8 cellular contexts compared by ENCODE assay signal in the genomic region with DNA sequence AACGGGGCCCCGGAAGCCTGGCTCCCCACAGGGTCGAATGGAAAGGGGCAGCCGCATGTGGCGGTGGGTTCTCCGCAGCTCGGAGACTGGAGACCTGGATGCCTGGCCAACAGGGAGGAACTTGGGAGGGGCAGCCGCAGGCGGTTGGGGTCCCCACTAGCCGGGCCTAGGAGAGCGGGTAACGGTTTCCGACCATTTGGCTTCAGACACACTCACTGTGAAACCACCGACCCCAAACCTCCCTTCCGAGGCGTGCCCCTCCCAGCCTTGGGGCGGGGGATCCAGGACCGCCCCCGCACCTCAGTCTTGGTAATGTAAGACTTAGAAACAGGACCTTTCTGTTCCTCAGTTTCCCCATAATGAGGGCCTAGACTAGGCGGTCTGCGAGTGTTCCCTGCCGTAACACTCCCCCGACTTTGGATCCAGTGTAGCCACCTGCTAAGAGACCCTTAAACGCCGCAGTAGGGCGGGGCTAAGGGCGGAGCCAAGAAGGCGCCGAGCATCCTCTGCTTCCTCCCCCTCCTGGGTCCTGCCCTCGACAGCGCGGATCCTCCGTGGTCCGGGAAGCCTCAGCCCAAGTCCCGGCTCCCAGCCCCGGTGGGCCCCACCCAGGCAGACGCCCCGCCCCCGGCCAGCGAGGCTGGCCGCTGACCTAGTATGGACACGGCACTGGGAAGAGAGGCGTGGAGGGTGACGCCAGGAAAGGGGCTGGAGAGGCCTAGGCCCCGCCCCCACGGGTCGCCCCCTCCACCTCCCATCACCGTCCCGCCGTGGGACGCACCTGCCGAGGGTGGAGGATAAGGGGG. TPM values are rescaled to one million over a fixed set of nuclear protein-coding genes. Genes with fewer than 3 reads are reported as not detected.
DNase-seq lines count a peak whose midpoint lies in the region; ATAC-seq and TF ChIP-seq lines count a peak whose summit lies in the region.

No MANE protein-coding gene starts in this region.

- H3K4me1 Mint-ChIP-seq in natural killer cell treated with Interleukin-12 subunit alpha and Interleukin-12 subunit beta and Interleukin-15 and Interleukin-18, amount 100 ng/mL, for 72 hours (ENCODE audit: low read depth in 2 of 2) = peaks cover 17 to 27% of the 10 kb centered on the region in 2 donors

- peak overlapping the region; percentile 67 to 75 for H3K27ac Mint-ChIP-seq in natural killer cell treated with Interleukin-12 subunit alpha and Interleukin-12 subunit beta and Interleukin-15 and Interleukin-18, amount 100 ng/mL, for 72 hours

- no peaks in the 10 kb centered on the region for H3K9me3 Mint-ChIP-seq in natural killer cell treated with Interleukin-12 subunit alpha and Interleukin-12 subunit beta and Interleukin-15 and Interleukin-18, amount 100 ng/mL, for 72 hours

- no peaks in the 10 kb centered on the region for H3K36me3 Mint-ChIP-seq in natural killer cell treated with Interleukin-12 subunit alpha and Interleukin-12 subunit beta and Interleukin-15 and Interleukin-18, amount 100 ng/mL, for 72 hours

- TF ChIP-seq EP300 in suprapubic skin (IDR thresholded peaks at IDR 0.05) = no peak

- peaks cover 44% of the 10 kb centered on the region for H3K4me1 ChIP-seq in suprapubic skin

- H3K36me3 ChIP-seq in suprapubic skin = no peaks in the 10 kb centered on the region

- peaks cover 43% of the 10 kb centered on the region for H3K27me3 ChIP-seq in suprapubic skin

- TF ChIP-seq POLR2A in suprapubic skin (IDR thresholded peaks at IDR 0.05) = peak in 1 of 2 donors; percentile 32

- peak; percentile 63 to 69 for ATAC-seq in natural killer cell treated with Interleukin-12 subunit alpha and Interleukin-12 subunit beta and Interleukin-15 and Interleukin-18, amount 100 ng/mL, for 72 hours
- ATAC-seq in HG03159 (IDR thresholded peaks at IDR 0.05; ENCODE audit: unreplicated experiment) = no peak

- WGBS in suprapubic skin = 4% methylated on average over 39 of the region's 52 CpGs

- peak overlapping the region; percentile 45 for H3K4me3 ChIP-seq in suprapubic skin

- peak overlapping the region; percentile 69 for H3K27ac ChIP-seq in suprapubic skin

- DNase-seq in GF-D8 (lab: John Stamatoyannopoulos, UW) = peak; percentile 47
- DNase-seq in NCI-H1105 (lab: John Stamatoyannopoulos, UW) = peak; percentile 53
- DNase-seq in activated T-cell treated with anti-CD3 and anti-CD28 coated beads for 4 hours = peak; percentile 65
- peak; percentile 34 for DNase-seq in fibroblast of gingiva (ENCODE audit: low read depth)
- DNase-seq in natural killer cell treated with Interleukin-12 subunit alpha and Interleukin-12 subunit beta and Interleukin-15 and Interleukin-18, amount 100 ng/mL, for 72 hours (ENCODE audit: low spot score) = peak; percentile 80
- DNase-seq in suprapubic skin (ENCODE audit: low spot score in 2 of 2) = peak; percentile 90
- DNase-seq in NCI-H510A treated with DMSO at 0.1 percent for 48 hours (lab: John Stamatoyannopoulos, UW) = no peak

- H3K27me3 Mint-ChIP-seq in natural killer cell treated with Interleukin-12 subunit alpha and Interleukin-12 subunit beta and Interleukin-15 and Interleukin-18, amount 100 ng/mL, for 72 hours = no peaks in the 10 kb centered on the region

- H3K4me3 Mint-ChIP-seq in natural killer cell treated with Interleukin-12 subunit alpha and Interleukin-12 subunit beta and Interleukin-15 and Interleukin-18, amount 100 ng/mL, for 72 hours = peak overlapping the region; percentile 82

- TF ChIP-seq CTCF in suprapubic skin (IDR thresholded peaks at IDR 0.05) = no peak

- H3K9me3 ChIP-seq in suprapubic skin = no peaks in the 10 kb centered on the region

RNA-seq across cellular contexts. Expression of gene RASGRP2, which starts 1.8 kb away (rescaled TPM):
- 10 to 100 TPM; 13.6 to 27.7 TPM for total RNA-seq in natural killer cell treated with Interleukin-12 subunit alpha and Interleukin-12 subunit beta and Interleukin-15 and Interleukin-18, amount 100 ng/mL, for 72 hours
- 1 to 10 TPM in 2 of 4 donors, under 1 TPM in 2; 0.64 to 7.6 (median 3.9) TPM for total RNA-seq in suprapubic skin

RNA-seq across cellular contexts. Expression of gene PYGM, which starts 14.0 kb away (rescaled TPM):
- 1 to 10 TPM; 4.7 to 5.6 TPM for total RNA-seq in natural killer cell treated with Interleukin-12 subunit alpha and Interleukin-12 subunit beta and Interleukin-15 and Interleukin-18, amount 100 ng/mL, for 72 hours
- 1 to 10 TPM; 1.1 to 2.7 (median 1.2) TPM for total RNA-seq in suprapubic skin

RNA-seq across cellular contexts. Expression of gene NRXN2, which starts 22.7 kb away (rescaled TPM):
- total RNA-seq in natural killer cell treated with Interleukin-12 subunit alpha and Interleukin-12 subunit beta and Interleukin-15 and Interleukin-18, amount 100 ng/mL, for 72 hours = 1 to 10 TPM in 1 of 2 donors, under 1 TPM in 1; 0.74 to 1.3 TPM
- total RNA-seq in suprapubic skin = under 1 TPM in 3 of 4 donors, not detected in 1; 0.21 to 0.72 (median 0.64) TPM

RNA-seq across cellular contexts. Expression of gene SF1, which starts 32.6 kb away (rescaled TPM):
- total RNA-seq in natural killer cell treated with Interleukin-12 subunit alpha and Interleukin-12 subunit beta and Interleukin-15 and Interleukin-18, amount 100 ng/mL, for 72 hours = 100 to 1,000 TPM; 376 to 425 TPM
- total RNA-seq in suprapubic skin = 100 to 1,000 TPM; 270 to 559 (median 373) TPM

RNA-seq across cellular contexts. Expression of gene MAP4K2, which starts 57.3 kb away (rescaled TPM):
- 10 to 100 TPM; 17.6 to 47.1 TPM for total RNA-seq in natural killer cell treated with Interleukin-12 subunit alpha and Interleukin-12 subunit beta and Interleukin-15 and Interleukin-18, amount 100 ng/mL, for 72 hours
- 10 to 100 TPM; 13.6 to 20.4 (median 15.3) TPM for total RNA-seq in suprapubic skin
